In genomic region chr16:15970743-15971434, GRCh38 we compare ENCODE assay signal across 2 cellular contexts.
A peak's percentile ranks its signal among the peaks of the same experiment; 100 is the strongest.
TF ChIP-seq lines count a peak whose summit lies in the region.

No MANE protein-coding gene starts in this region.

TF ChIP-seq in H1, 55 proteins besides CTCF, POLR2A, EP300 and RAD21:
- TF ChIP-seq YY1 (IDR thresholded peaks at IDR 0.05; ENCODE audit: low read depth, low read length) (peak; percentile 97), SP1 (IDR thresholded peaks at IDR 0.05; ENCODE audit: low read depth, low read length) (peak; percentile 13; the same call in 1 of the 2 replicates), SIRT6 (IDR thresholded peaks at IDR 0.05; ENCODE audit: low read length) (no peak), POU5F1 (IDR thresholded peaks at IDR 0.05; ENCODE audit: low read depth, low read length) (peak; percentile 44; the same call in 1 of the 2 replicates), CBX8 (IDR thresholded peaks at IDR 0.05; ENCODE audit: borderline replicate concordance, low read depth, low read length) (no peak), SRF (IDR thresholded peaks at IDR 0.05; ENCODE audit: low read depth, low read length) (no peak), SP4 (IDR thresholded peaks at IDR 0.05; ENCODE audit: low read length) (peak; percentile 45; the same call in 1 of the 2 replicates), NANOG (IDR thresholded peaks at IDR 0.05; ENCODE audit: insufficient read depth, low read depth, low read length, poor library complexity, severe bottlenecking) (no peak), TBP (IDR thresholded peaks at IDR 0.05; ENCODE audit: low read depth, low read length) (peak; percentile 58; the same call in 1 of the 2 replicates), KDM4A (IDR thresholded peaks at IDR 0.05; ENCODE audit: low read depth, low read length, severe bottlenecking) (no peak), POLR2AphosphoS5 (IDR thresholded peaks at IDR 0.05; ENCODE audit: low read depth, low read length) (peak; percentile 83; the same call in 1 of the 2 replicates), MAX (IDR thresholded peaks at IDR 0.05) (peak; percentile 80), TAF7 (optimal IDR thresholded peaks at IDR 0.05; ENCODE audit: borderline replicate concordance, low read depth, low read length) (peak; percentile 98)
TF ChIP-seq in H1: peak in this region for 8.

TF ChIP-seq in GM12891, 5 proteins besides CTCF, POLR2A, EP300 and RAD21:
- TF ChIP-seq POLR2AphosphoS5 (IDR thresholded peaks at IDR 0.05; ENCODE audit: low read depth, low read length) (no peak), SPI1 (IDR thresholded peaks at IDR 0.05; ENCODE audit: low read depth, low read length) (no peak)
